ENCODE assay signal across 15 cellular contexts in genomic region chr6:110930795-110931194, GRCh38. TPM values are rescaled to one million over a fixed set of nuclear protein-coding genes. Genes with fewer than 3 reads are reported as not detected.
A peak's percentile ranks its signal among the peaks of the same experiment; 100 is the strongest.
DNase-seq lines count a peak whose midpoint lies in the region; TF ChIP-seq lines count a peak whose summit lies in the region.
"Had no signal": no experiment of that assay in that cellular context is flagged by ENCODE, and none has a peak within 500 bp of the region (broad histone marks: within the 10 kb centered on the region; RNA-seq: fewer than 3 reads in every experiment).

No MANE protein-coding gene starts in this region.

- H3K79me1 ChIP-seq in mesenchymal stem cell (replicated peaks; ENCODE audit: low read length, poor library complexity, severe bottlenecking): no peaks in the 10 kb centered on the region

- H3K4me3 ChIP-seq in mesenchymal stem cell (ENCODE audit: insufficient read depth in 1 of 2, low read depth in 1 of 2, low read length in 2 of 2): no peak overlapping the region
- H3K4me3 ChIP-seq: A549 had no signal

- 0 out of 2 replicates have a peak overlapping the region, but pooled peaks have one; percentile 0 for H3K27ac ChIP-seq in 22Rv1
- peak overlapping the region; percentile 24; the same call in 1 of the 2 replicates for H3K27ac ChIP-seq in C4-2B
- peak overlapping the region; percentile 70 for H3K27ac ChIP-seq in VCaP
- H3K27ac ChIP-seq in mesenchymal stem cell (ENCODE audit: low read length, poor library complexity, severe bottlenecking): no peak overlapping the region
- H3K27ac ChIP-seq: A549 had no signal

- no peak overlapping the region for H2BK15ac ChIP-seq in mesenchymal stem cell (ENCODE audit: low read depth, poor library complexity, severe bottlenecking)

- no peak overlapping the region for H3K14ac ChIP-seq in mesenchymal stem cell (ENCODE audit: low read length in 2 of 2)

- H2AFZ ChIP-seq in mesenchymal stem cell (ENCODE audit: low read depth, low read length): no peak overlapping the region

- no peaks in the 10 kb centered on the region for H3K36me3 ChIP-seq in mesenchymal stem cell (ENCODE audit: control insufficient read depth in 1 of 2, insufficient read depth in 2 of 2, low read depth in 1 of 2, low read length in 2 of 2)

- no peak overlapping the region for H2AK5ac ChIP-seq in mesenchymal stem cell (ENCODE audit: low read length, severe bottlenecking)

- no peak overlapping the region for H4K8ac ChIP-seq in mesenchymal stem cell (ENCODE audit: low read length)

- H3K27me3 ChIP-seq in mesenchymal stem cell (ENCODE audit: control insufficient read depth in 1 of 2, insufficient read depth in 1 of 2, low read length in 2 of 2): no peaks in the 10 kb centered on the region

- H3K18ac ChIP-seq in mesenchymal stem cell (ENCODE audit: low read depth in 1 of 2, low read length in 2 of 2): no peak overlapping the region

- peak; percentile 39 for DNase-seq in OCI-M1 (lab: John Stamatoyannopoulos, UW)
- DNase-seq in mesenchymal stem cell: no peak
- DNase-seq in nucleus accumbens (lab: John Stamatoyannopoulos, UW): no peak
- DNase-seq in kidney glomerular epithelial cell (lab: John Stamatoyannopoulos, UW): no peak
- no peak for DNase-seq in NCI-H82 (lab: John Stamatoyannopoulos, UW)
- DNase-seq: CD8-positive, alpha-beta T cell; DMS 273 treated with DMSO at 0.1 percent for 48 hours; DMS53; DND-41; EL; H9 had no signal

- TF ChIP-seq CTCF in 22Rv1 (IDR thresholded peaks at IDR 0.05) (no peak), C4-2B (conservative IDR thresholded peaks at IDR 0.05) (no peak), VCaP (conservative IDR thresholded peaks at IDR 0.05) (no peak)

- H3K9ac ChIP-seq in mesenchymal stem cell (ENCODE audit: low read length): no peak overlapping the region

- H3K4ac ChIP-seq in mesenchymal stem cell (ENCODE audit: low read depth in 1 of 2, low read length in 2 of 2): no peak overlapping the region

- no peak overlapping the region for H4K91ac ChIP-seq in mesenchymal stem cell (ENCODE audit: low read length)

- H3K23ac ChIP-seq in mesenchymal stem cell (ENCODE audit: low read length in 2 of 2): no peak overlapping the region

- H3K9me3 ChIP-seq in mesenchymal stem cell (ENCODE audit: control insufficient read depth, low read length): no peaks in the 10 kb centered on the region
- H3K9me3 ChIP-seq: A549 had no signal

- no peaks in the 10 kb centered on the region for H3K4me1 ChIP-seq in mesenchymal stem cell (ENCODE audit: control insufficient read depth, insufficient read depth, low read depth, low read length)
- H3K4me1 ChIP-seq: A549 had no signal

- H2BK12ac ChIP-seq in mesenchymal stem cell (ENCODE audit: low read length in 2 of 2): no peak overlapping the region

- no peak overlapping the region for H2BK5ac ChIP-seq in mesenchymal stem cell (ENCODE audit: low read depth, low read length, poor library complexity, severe bottlenecking)

- 96% methylated on average over 2 of the region's 3 CpGs for WGBS in mesenchymal stem cell

- no peak overlapping the region for H2BK120ac ChIP-seq in mesenchymal stem cell (ENCODE audit: low read depth, low read length)

- no peak overlapping the region for H3K4me2 ChIP-seq in mesenchymal stem cell (ENCODE audit: low read length, poor library complexity, severe bottlenecking)
- H3K4me2 ChIP-seq: A549 had no signal

RNA-seq across cellular contexts. Expression of gene GTF3C6, which starts 27.7 kb away (rescaled TPM):
- polyA plus RNA-seq in mesenchymal stem cell (2013, experiment 1 of 2): 113 TPM
- polyA plus RNA-seq in mesenchymal stem cell (2013, experiment 2 of 2): 116 TPM

RNA-seq across cellular contexts. Expression of gene RPF2, which starts 51.0 kb away (rescaled TPM):
- 40.4 TPM for polyA plus RNA-seq in mesenchymal stem cell (2013, experiment 1 of 2)
- 40.6 TPM for polyA plus RNA-seq in mesenchymal stem cell (2013, experiment 2 of 2)

RNA-seq across cellular contexts. Expression of gene AMD1, which starts 56.2 kb away (rescaled TPM):
- 101 TPM for polyA plus RNA-seq in mesenchymal stem cell (2013, experiment 1 of 2)
- polyA plus RNA-seq in mesenchymal stem cell (2013, experiment 2 of 2): 104 TPM
